In genomic region chr16:19555938-19556778, GRCh38 we compare ENCODE assay signal across 8 cellular contexts. TPM values are rescaled to one million over a fixed set of nuclear protein-coding genes. Genes with fewer than 3 reads are reported as not detected.
A peak's percentile ranks its signal among the peaks of the same experiment; 100 is the strongest.
DNase-seq lines count a peak whose midpoint lies in the region; ATAC-seq and TF ChIP-seq lines count a peak whose summit lies in the region.

No MANE protein-coding gene starts in this region.

- no peaks in the 10 kb centered on the region for H3K9me3 ChIP-seq in NT2/D1 (ENCODE audit: insufficient read depth, low read length)

- no peaks in the 10 kb centered on the region for H3K4me1 ChIP-seq in NT2/D1 (ENCODE audit: insufficient read depth, insufficient read length)

- in situ Hi-C loops in astrocyte of the spinal cord (cut with HindIII; ENCODE audit: low sequenced_read_pairs), result no loop called here

- H3K27me3 ChIP-seq in NT2/D1 (ENCODE audit: insufficient read depth, insufficient read length), result no peaks in the 10 kb centered on the region

- H3K4me3 ChIP-seq in NT2/D1 (ENCODE audit: insufficient read length, low read depth) (peak overlapping the region; percentile 80), astrocyte of the spinal cord (ENCODE audit: low read depth, low read length) (peak overlapping the region; percentile 99)

- H3K9ac ChIP-seq in NT2/D1 (ENCODE audit: insufficient read length, low read depth), result peak overlapping the region; percentile 89

- DNase-seq in activated CD8-positive, alpha-beta memory T cell treated with anti-CD3 and anti-CD28 coated beads, Interleukin-2, amount 50 U/mL, for 48 hours, result peak; percentile 60
- no peak for DNase-seq in activated CD8-positive, alpha-beta memory T cell treated with anti-CD3 and anti-CD28 coated beads for 24 hours
- DNase-seq in NT2/D1 (ENCODE audit: low read depth, low spot score) (peak; percentile 50), astrocyte of the spinal cord (ENCODE audit: low read depth, low spot score) (peak; percentile 24), iris pigment epithelial cell (ENCODE audit: low read depth) (peak; percentile 31), left lobe of liver (ENCODE audit: low spot score) (no peak), midbrain (lab: John Stamatoyannopoulos, UW) (no peak)
- DNase-seq in stimulated activated CD4-positive, alpha-beta T cell treated with anti-CD3 and anti-CD28 coated beads, Interleukin-4, amount 100 ng/mL, for 24 hours, result peak; percentile 22

- H3K36me3 ChIP-seq in NT2/D1 (ENCODE audit: insufficient read depth, insufficient read length, low read length), result peaks cover 30% of the 10 kb centered on the region

- no peak for ATAC-seq in left lobe of liver

- no peak for TF ChIP-seq CTCF in astrocyte of the spinal cord (IDR thresholded peaks at IDR 0.05; ENCODE audit: low read depth, low read length)

RNA-seq across cellular contexts. Expression of gene VPS35L, which starts 0.7 kb away (rescaled TPM):
- total RNA-seq in left lobe of liver, result 16.5 TPM

RNA-seq across cellular contexts. Expression of gene CCP110, which starts 32.4 kb away (rescaled TPM):
- 2.7 TPM for total RNA-seq in left lobe of liver

RNA-seq across cellular contexts. Expression of gene GDE1, which starts 34.3 kb away (rescaled TPM):
- total RNA-seq in left lobe of liver, result 22.0 TPM

Comparison
In these comparisons a context has a peak if more than half of its experiments do, and no peak if none do; other contexts are left out.
1. DNase-seq: peak in activated CD8-positive, alpha-beta memory T cell treated with anti-CD3 and anti-CD28 coated beads, Interleukin-2, amount 50 U/mL, for 48 hours (single experiment), NT2/D1 (single experiment), astrocyte of the spinal cord (single experiment), iris pigment epithelial cell (single experiment) and stimulated activated CD4-positive, alpha-beta T cell treated with anti-CD3 and anti-CD28 coated beads, Interleukin-4, amount 100 ng/mL, for 24 hours (single experiment); none in activated CD8-positive, alpha-beta memory T cell treated with anti-CD3 and anti-CD28 coated beads for 24 hours (single experiment), left lobe of liver (single experiment) and midbrain (single experiment).